Comparison of ENCODE assay signal across 19 cellular contexts in the genomic region with DNA sequence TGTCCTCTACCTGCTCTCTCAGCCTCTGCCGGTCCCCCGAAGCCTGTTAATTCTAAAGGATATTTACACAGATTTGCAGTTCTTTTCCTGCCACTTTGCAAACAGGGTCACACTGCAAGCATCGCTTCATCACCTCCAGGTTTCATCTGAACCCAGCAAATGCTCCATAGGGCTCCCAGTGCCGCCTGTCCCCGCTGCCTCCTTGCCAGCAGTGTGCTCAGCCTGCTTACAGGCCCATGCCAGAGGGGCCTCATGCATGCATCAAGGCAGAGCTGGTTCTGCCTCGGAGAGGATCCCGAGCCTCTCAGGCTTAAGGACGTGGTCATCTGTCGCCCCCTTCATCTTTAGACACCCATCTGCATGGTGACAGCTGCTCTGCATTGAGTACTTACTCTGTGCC. TPM values are rescaled to one million over a fixed set of nuclear protein-coding genes. Genes with fewer than 3 reads are reported as not detected.
DNase-seq lines count a peak whose midpoint lies in the region; ATAC-seq, FAIRE-seq and TF ChIP-seq lines count a peak whose summit lies in the region.
"Had no signal": no experiment of that assay in that cellular context is flagged by ENCODE, and none has a peak within 500 bp of the region (broad histone marks: within the 10 kb centered on the region; RNA-seq: fewer than 3 reads in every experiment).

No MANE protein-coding gene starts in this region.

- intact Hi-C loops in A673 (cut with micrococcal nuclease; ENCODE audit: unreplicated experiment), result no loop called here
- intact Hi-C loops in dorsolateral prefrontal cortex (cut with DNase I), result no loop called here

- peaks cover 76% of the 10 kb centered on the region for H4K20me1 ChIP-seq in osteoblast (ENCODE audit: insufficient read depth, low read length)

- H3K4me2 ChIP-seq in osteoblast (ENCODE audit: insufficient read depth, low read length), result no peak overlapping the region
- H3K4me2 ChIP-seq: A549 had no signal

- ATAC-seq in GM19397 (IDR thresholded peaks at IDR 0.05; ENCODE audit: unreplicated experiment), result no peak
- ATAC-seq: A549; CD8-positive, alpha-beta T cell had no signal

- H3K36me3 ChIP-seq in A673 (ENCODE audit: insufficient read depth, low read length, poor library complexity, severe bottlenecking), result peaks cover 26% of the 10 kb centered on the region
- H3K36me3 ChIP-seq in osteoblast (ENCODE audit: insufficient read depth, low read length), result peaks cover 6% of the 10 kb centered on the region
- H3K36me3 ChIP-seq: Peyer's patch had no signal

- no peaks in the 10 kb centered on the region for H3K27me3 ChIP-seq in A673 (replicated peaks; ENCODE audit: insufficient read depth, low read depth, low read length, poor library complexity)
- H3K27me3 ChIP-seq in dorsolateral prefrontal cortex, result no peaks in the 10 kb centered on the region
- no peaks in the 10 kb centered on the region for H3K27me3 ChIP-seq in osteoblast (ENCODE audit: insufficient read depth, low read length)
- H3K27me3 ChIP-seq: BLaER1 treated with 17β-estradiol and CSF1 and Interleukin-3, amounts not matched to agents 10 nM and 100 nM; Peyer's patch had no signal

- no peaks in the 10 kb centered on the region for H3K9me3 ChIP-seq in A673 (ENCODE audit: low read depth, low read length, poor library complexity, severe bottlenecking)
- no peaks in the 10 kb centered on the region for H3K9me3 ChIP-seq in osteoblast (ENCODE audit: low read depth, low read length)
- H3K9me3 ChIP-seq: A549; BLaER1 treated with 17β-estradiol and CSF1 and Interleukin-3, amounts not matched to agents 10 nM and 100 nM; Peyer's patch had no signal

- H3K4me3 ChIP-seq in A673 (ENCODE audit: low read depth, low read length, poor library complexity, severe bottlenecking) (no peak overlapping the region), dorsolateral prefrontal cortex (peak overlapping the region in 16 of 59 donors; percentile 4 to 35 (median 19)), osteoblast (ENCODE audit: insufficient read depth, low read length) (no peak overlapping the region)
- H3K4me3 ChIP-seq: A549; BLaER1 treated with 17β-estradiol and CSF1 and Interleukin-3, amounts not matched to agents 10 nM and 100 nM; Peyer's patch had no signal

- no peak overlapping the region for H2AFZ ChIP-seq in osteoblast (ENCODE audit: low read length)

- TF ChIP-seq CTCF in A673 (conservative IDR thresholded peaks at IDR 0.05; ENCODE audit: low read depth, low read length) (no peak), dorsolateral prefrontal cortex (IDR thresholded peaks at IDR 0.05 in 54 of 56, conservative IDR thresholded peaks at IDR 0.05 in 2 of 56; ENCODE audit: low read depth in 1 of 56, partially characterized antibody in 56 of 56) (peak in 1 of 56 donors; percentile 6), osteoblast (IDR thresholded peaks at IDR 0.05; ENCODE audit: extremely low read depth, low read depth, low read length) (no peak)

- no peak for FAIRE-seq in GM12891 (lab: Jason Lieb, UNC)
- FAIRE-seq: A549, D721Med had no signal

- peak overlapping the region; percentile 47 for H3K27ac ChIP-seq in A673 (ENCODE audit: low read depth, low read length, poor library complexity, severe bottlenecking)
- peak overlapping the region; percentile 20 to 100 (median 99) for H3K27ac ChIP-seq in dorsolateral prefrontal cortex
- peak overlapping the region; percentile 63 for H3K27ac ChIP-seq in osteoblast (ENCODE audit: low read depth, low read length)
- H3K27ac ChIP-seq: A549; BLaER1 treated with 17β-estradiol and CSF1 and Interleukin-3, amounts not matched to agents 10 nM and 100 nM had no signal

- POLR2A ChIA-PET in A673 (lab: Charles Lee; ENCODE audit: low non-redundant PET), result no interaction called here

- no TSS peak for BruUV-seq in A673 (replicated peaks; lab: Mats Ljungman, UMichigan)

- peaks cover 72% of the 10 kb centered on the region for H3K79me2 ChIP-seq in osteoblast (ENCODE audit: insufficient read depth, low read length)

- H3K4me1 ChIP-seq in A673 (ENCODE audit: insufficient read depth, low read length, poor library complexity, severe bottlenecking), result peaks cover 1% of the 10 kb centered on the region
- H3K4me1 ChIP-seq in osteoblast (ENCODE audit: insufficient read depth, low read length), result peaks cover 25% of the 10 kb centered on the region
- H3K4me1 ChIP-seq: Peyer's patch had no signal

- DNase-seq in A673 (ENCODE audit: low spot score) (no peak), NCI-H524 treated with DMSO at 0.1 percent for 48 hours (lab: John Stamatoyannopoulos, UW) (peak; percentile 48), dorsolateral prefrontal cortex (peak in 1 of 10 donors; percentile 59), osteoblast (ENCODE audit: insufficient read length, low spot score, missing footprints) (no peak), GM12891 (ENCODE audit: insufficient read length, low spot score) (no peak)
- no peak for DNase-seq in NK-92 treated with Interleukin-12 subunit alpha and Interleukin-12 subunit beta, amount 100 ng/mL, for 24 hours (lab: John Stamatoyannopoulos, UW)
- DNase-seq: CD8-positive, alpha-beta T cell; DMS79 treated with DMSO at 0.1 percent for 48 hours; H9; KG1; NCI-H1105 treated with DMSO at 0.1 percent for 48 hours; NCI-H187; NCI-H2107; NCI-H510A; Peyer's patch had no signal

- no peak for TF ChIP-seq POLR2A in GM12891 (IDR thresholded peaks at IDR 0.05; ENCODE audit: low read depth, low read length)

- CTCF ChIA-PET in A673 (lab: Charles Lee), result no interaction called here

TF ChIP-seq in GM12891, 5 proteins besides CTCF, POLR2A, EP300 and RAD21:
- TF ChIP-seq SPI1 (IDR thresholded peaks at IDR 0.05; ENCODE audit: low read depth, low read length), result no peak
- no peak for TF ChIP-seq PAX5 (IDR thresholded peaks at IDR 0.05; ENCODE audit: insufficient read depth, low read length, severe bottlenecking)
- no peak for TF ChIP-seq TAF1 (IDR thresholded peaks at IDR 0.05; ENCODE audit: low read depth, low read length)
- TF ChIP-seq POU2F2 (IDR thresholded peaks at IDR 0.05; ENCODE audit: low read depth, low read length), result no peak
- no peak for TF ChIP-seq POLR2AphosphoS5 (IDR thresholded peaks at IDR 0.05; ENCODE audit: low read depth, low read length)

RNA-seq across cellular contexts. Expression of a gene that starts 10.5 kb away (rescaled TPM):
- total RNA-seq in A673 (2021) (81.0 and 81.2 TPM in 2 replicates), dorsolateral prefrontal cortex (100 to 1,000 TPM; 164 to 389 (median 265) TPM), osteoblast (13.8 and 15.9 TPM in 2 replicates)
- polyA plus RNA-seq in GM12891 (2012; ENCODE audit: low read depth, missing spikeins), result 3.3 TPM
- total RNA-seq: CD8-positive, alpha-beta T cell had no signal

Comparison
In these comparisons a context has a peak if more than half of its experiments do, and no peak if none do; other contexts are left out.
1. H3K27ac ChIP-seq: peak in every context shown above with its lines; median percentile 99 in dorsolateral prefrontal cortex; 63 in osteoblast; 47 in A673.